ENCODE assay signal across 1 cellular context in the genomic region with DNA sequence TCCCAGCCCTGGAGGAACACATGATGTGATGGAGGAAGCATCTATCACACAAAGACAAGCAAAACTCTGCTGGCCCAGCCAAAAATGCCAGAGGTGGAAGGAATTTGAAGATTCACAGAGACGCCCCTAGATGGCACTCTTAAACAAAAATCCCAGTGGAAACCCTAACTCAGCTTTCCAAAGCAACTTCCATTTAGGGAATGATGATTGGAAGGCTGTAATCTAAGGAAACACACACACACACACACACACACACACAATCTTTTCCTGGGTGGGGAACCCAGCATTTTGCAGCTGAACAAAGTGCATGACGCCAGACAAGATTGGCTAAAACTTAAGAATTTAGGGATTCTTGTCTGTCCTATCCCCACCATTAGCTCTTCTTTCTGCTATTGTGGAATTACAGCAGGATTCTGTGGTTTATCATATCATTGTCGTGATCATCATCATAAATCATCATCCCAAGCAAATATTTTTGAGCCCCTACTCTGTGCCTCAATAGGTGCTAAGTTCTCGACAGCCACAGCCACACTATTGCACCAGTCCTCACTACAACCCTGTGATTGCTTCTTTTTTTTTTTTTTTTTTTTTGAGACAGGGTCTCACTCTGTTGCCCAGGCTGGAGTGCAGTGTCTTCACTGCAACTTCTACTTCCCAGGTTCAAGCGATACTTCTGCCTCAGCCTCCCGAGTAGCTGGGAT.
TF ChIP-seq lines count a peak whose summit lies in the region.

No MANE protein-coding gene starts in this region.

TF ChIP-seq in HepG2, 621 proteins besides CTCF, POLR2A, EP300 and RAD21 (continued from another document and continues in another):
- TF ChIP-seq, protein P1, sequence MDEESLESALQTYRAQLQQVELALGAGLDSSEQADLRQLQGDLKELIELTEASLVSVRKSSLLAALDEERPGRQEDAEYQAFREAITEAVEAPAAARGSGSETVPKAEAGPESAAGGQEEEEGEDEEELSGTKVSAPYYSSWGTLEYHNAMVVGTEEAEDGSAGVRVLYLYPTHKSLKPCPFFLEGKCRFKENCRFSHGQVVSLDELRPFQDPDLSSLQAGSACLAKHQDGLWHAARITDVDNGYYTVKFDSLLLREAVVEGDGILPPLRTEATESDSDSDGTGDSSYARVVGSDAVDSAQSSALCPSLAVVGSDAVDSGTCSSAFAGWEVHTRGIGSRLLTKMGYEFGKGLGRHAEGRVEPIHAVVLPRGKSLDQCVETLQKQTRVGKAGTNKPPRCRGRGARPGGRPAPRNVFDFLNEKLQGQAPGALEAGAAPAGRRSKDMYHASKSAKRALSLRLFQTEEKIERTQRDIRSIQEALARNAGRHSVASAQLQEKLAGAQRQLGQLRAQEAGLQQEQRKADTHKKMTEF (CRISPR knock-in tag; IDR thresholded peaks at IDR 0.05), result 0 out of 2 replicates have a peak, but pooled peaks have one; percentile 32
- TF ChIP-seq NFE2L1 (CRISPR knock-in tag; IDR thresholded peaks at IDR 0.05; ENCODE audit: borderline replicate concordance) (no peak), SMC3 (IDR thresholded peaks at IDR 0.05; ENCODE audit: low read length) (peak; percentile 94), ZNF121 (CRISPR knock-in tag; IDR thresholded peaks at IDR 0.05) (peak; percentile 17; the same call in 1 of the 2 replicates), ELF3 (CRISPR knock-in tag; IDR thresholded peaks at IDR 0.05) (peak; percentile 51; the same call in 1 of the 2 replicates), SRF (IDR thresholded peaks at IDR 0.05; ENCODE audit: low read depth, low read length) (peak; percentile 90), SOX13 (IDR thresholded peaks at IDR 0.05) (no peak), SOX13 (CRISPR knock-in tag; conservative IDR thresholded peaks at IDR 0.05 in 1 of 2, IDR thresholded peaks at IDR 0.05 in 1 of 2) (0 out of 4 replicates have a peak, but pooled peaks of 1 of the 2 experiments have one; percentile 9), ZNF543 (CRISPR knock-in tag; IDR thresholded peaks at IDR 0.05) (peak; percentile 75; the same call in 1 of the 2 replicates), CEBPG (CRISPR knock-in tag; IDR thresholded peaks at IDR 0.05) (0 out of 2 replicates have a peak, but pooled peaks have one; percentile 13), ZNF331 (CRISPR knock-in tag; IDR thresholded peaks at IDR 0.05) (peak; percentile 32; the same call in 1 of the 2 replicates), MAFF (IDR thresholded peaks at IDR 0.05; ENCODE audit: low read depth, low read length) (peak; percentile 66), ETV5 (CRISPR knock-in tag; IDR thresholded peaks at IDR 0.05; ENCODE audit: borderline replicate concordance) (no peak), ZNF572 (CRISPR knock-in tag; IDR thresholded peaks at IDR 0.05) (0 out of 2 replicates have a peak, but pooled peaks have one; percentile 25), RFXANK (CRISPR knock-in tag; IDR thresholded peaks at IDR 0.05) (no peak), KDM3A (CRISPR knock-in tag; IDR thresholded peaks at IDR 0.05; ENCODE audit: low read depth) (peak; percentile 51; the same call in 1 of the 2 replicates), ZNF713 (CRISPR knock-in tag; IDR thresholded peaks at IDR 0.05) (0 out of 2 replicates have a peak, but pooled peaks have one; percentile 61), STAG1 (CRISPR knock-in tag; IDR thresholded peaks at IDR 0.05) (peak; percentile 95), RXRB (CRISPR knock-in tag; IDR thresholded peaks at IDR 0.05; ENCODE audit: borderline replicate concordance) (peak; percentile 55; the same call in 1 of the 2 replicates), KAT8 (CRISPR knock-in tag; IDR thresholded peaks at IDR 0.05) (0 out of 2 replicates have a peak, but pooled peaks have one; percentile 37), RELA (CRISPR knock-in tag; IDR thresholded peaks at IDR 0.05) (0 out of 2 replicates have a peak, but pooled peaks have one; percentile 43), ZNF343 (CRISPR knock-in tag; IDR thresholded peaks at IDR 0.05) (0 out of 2 replicates have a peak, but pooled peaks have one; percentile 62), ZFP37 (CRISPR knock-in tag; IDR thresholded peaks at IDR 0.05; ENCODE audit: borderline replicate concordance) (0 out of 2 replicates have a peak, but pooled peaks have one; percentile 15), DMTF1 (CRISPR knock-in tag; IDR thresholded peaks at IDR 0.05) (0 out of 2 replicates have a peak, but pooled peaks have one; percentile 58), HMG20A (CRISPR knock-in tag; IDR thresholded peaks at IDR 0.05; ENCODE audit: borderline replicate concordance) (peak; percentile 24; the same call in 1 of the 2 replicates), LCORL (IDR thresholded peaks at IDR 0.05) (peak; percentile 36; the same call in 1 of the 2 replicates), LCORL (CRISPR knock-in tag; IDR thresholded peaks at IDR 0.05) (peak; percentile 51; the same call in 1 of the 2 replicates), CREB1 (IDR thresholded peaks at IDR 0.05) (0 out of 2 replicates have a peak, but pooled peaks have one; percentile 25), CREB1 (CRISPR knock-in tag; IDR thresholded peaks at IDR 0.05) (no peak), ZMYM3 (CRISPR knock-in tag; IDR thresholded peaks at IDR 0.05) (no peak), ZNF704 (CRISPR knock-in tag; IDR thresholded peaks at IDR 0.05; ENCODE audit: borderline replicate concordance) (0 out of 2 replicates have a peak, but pooled peaks have one; percentile 59), TSC22D2 (CRISPR knock-in tag; IDR thresholded peaks at IDR 0.05; ENCODE audit: borderline replicate concordance) (0 out of 2 replicates have a peak, but pooled peaks have one; percentile 30), NCOA2 (CRISPR knock-in tag; IDR thresholded peaks at IDR 0.05) (0 out of 2 replicates have a peak, but pooled peaks have one; percentile 43), NR2F1 (CRISPR knock-in tag; IDR thresholded peaks at IDR 0.05) (peak in 1 of 2 experiments; percentile 24; a peak in 1 of 4 replicates), GTF3A (CRISPR knock-in tag; conservative IDR thresholded peaks at IDR 0.05) (0 out of 2 replicates have a peak, but pooled peaks have one; percentile 37), SPEN (CRISPR knock-in tag; IDR thresholded peaks at IDR 0.05; ENCODE audit: low read depth) (0 out of 2 replicates have a peak, but pooled peaks have one; percentile 25), SOX6 (IDR thresholded peaks at IDR 0.05) (no peak), SOX6 (CRISPR knock-in tag; IDR thresholded peaks at IDR 0.05) (peak; percentile 38; the same call in 1 of the 2 replicates), ZNF225 (CRISPR knock-in tag; IDR thresholded peaks at IDR 0.05) (no peak), RARG (CRISPR knock-in tag; IDR thresholded peaks at IDR 0.05; ENCODE audit: low read depth) (0 out of 2 replicates have a peak, but pooled peaks have one; percentile 40), ZNF362 (CRISPR knock-in tag; IDR thresholded peaks at IDR 0.05; ENCODE audit: borderline replicate concordance) (peak; percentile 48; the same call in 1 of the 2 replicates), ZNF383 (CRISPR knock-in tag; IDR thresholded peaks at IDR 0.05; ENCODE audit: borderline replicate concordance) (0 out of 2 replicates have a peak, but pooled peaks have one; percentile 46), IRF2 (CRISPR knock-in tag; IDR thresholded peaks at IDR 0.05) (peak; percentile 26; the same call in 1 of the 2 replicates), TCF7 (IDR thresholded peaks at IDR 0.05; ENCODE audit: low read depth) (no peak)
- TF ChIP-seq, protein P2, sequence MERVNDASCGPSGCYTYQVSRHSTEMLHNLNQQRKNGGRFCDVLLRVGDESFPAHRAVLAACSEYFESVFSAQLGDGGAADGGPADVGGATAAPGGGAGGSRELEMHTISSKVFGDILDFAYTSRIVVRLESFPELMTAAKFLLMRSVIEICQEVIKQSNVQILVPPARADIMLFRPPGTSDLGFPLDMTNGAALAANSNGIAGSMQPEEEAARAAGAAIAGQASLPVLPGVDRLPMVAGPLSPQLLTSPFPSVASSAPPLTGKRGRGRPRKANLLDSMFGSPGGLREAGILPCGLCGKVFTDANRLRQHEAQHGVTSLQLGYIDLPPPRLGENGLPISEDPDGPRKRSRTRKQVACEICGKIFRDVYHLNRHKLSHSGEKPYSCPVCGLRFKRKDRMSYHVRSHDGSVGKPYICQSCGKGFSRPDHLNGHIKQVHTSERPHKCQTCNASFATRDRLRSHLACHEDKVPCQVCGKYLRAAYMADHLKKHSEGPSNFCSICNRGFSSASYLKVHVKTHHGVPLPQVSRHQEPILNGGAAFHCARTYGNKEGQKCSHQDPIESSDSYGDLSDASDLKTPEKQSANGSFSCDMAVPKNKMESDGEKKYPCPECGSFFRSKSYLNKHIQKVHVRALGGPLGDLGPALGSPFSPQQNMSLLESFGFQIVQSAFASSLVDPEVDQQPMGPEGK (CRISPR knock-in tag; IDR thresholded peaks at IDR 0.05), result 0 out of 2 replicates have a peak, but pooled peaks have one; percentile 29
- TF ChIP-seq, protein P3, sequence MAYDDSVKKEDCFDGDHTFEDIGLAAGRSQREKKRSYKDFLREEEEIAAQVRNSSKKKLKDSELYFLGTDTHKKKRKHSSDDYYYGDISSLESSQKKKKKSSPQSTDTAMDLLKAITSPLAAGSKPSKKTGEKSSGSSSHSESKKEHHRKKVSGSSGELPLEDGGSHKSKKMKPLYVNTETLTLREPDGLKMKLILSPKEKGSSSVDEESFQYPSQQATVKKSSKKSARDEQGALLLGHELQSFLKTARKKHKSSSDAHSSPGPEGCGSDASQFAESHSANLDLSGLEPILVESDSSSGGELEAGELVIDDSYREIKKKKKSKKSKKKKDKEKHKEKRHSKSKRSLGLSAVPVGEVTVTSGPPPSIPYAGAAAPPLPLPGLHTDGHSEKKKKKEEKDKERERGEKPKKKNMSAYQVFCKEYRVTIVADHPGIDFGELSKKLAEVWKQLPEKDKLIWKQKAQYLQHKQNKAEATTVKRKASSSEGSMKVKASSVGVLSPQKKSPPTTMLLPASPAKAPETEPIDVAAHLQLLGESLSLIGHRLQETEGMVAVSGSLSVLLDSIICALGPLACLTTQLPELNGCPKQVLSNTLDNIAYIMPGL (CRISPR knock-in tag; IDR thresholded peaks at IDR 0.05; ENCODE audit: borderline replicate concordance in 1 of 2, low read depth in 1 of 2), result 0 out of 4 replicates have a peak, but pooled peaks of 1 of the 2 experiments have one; percentile 54
- TF ChIP-seq, protein P4, sequence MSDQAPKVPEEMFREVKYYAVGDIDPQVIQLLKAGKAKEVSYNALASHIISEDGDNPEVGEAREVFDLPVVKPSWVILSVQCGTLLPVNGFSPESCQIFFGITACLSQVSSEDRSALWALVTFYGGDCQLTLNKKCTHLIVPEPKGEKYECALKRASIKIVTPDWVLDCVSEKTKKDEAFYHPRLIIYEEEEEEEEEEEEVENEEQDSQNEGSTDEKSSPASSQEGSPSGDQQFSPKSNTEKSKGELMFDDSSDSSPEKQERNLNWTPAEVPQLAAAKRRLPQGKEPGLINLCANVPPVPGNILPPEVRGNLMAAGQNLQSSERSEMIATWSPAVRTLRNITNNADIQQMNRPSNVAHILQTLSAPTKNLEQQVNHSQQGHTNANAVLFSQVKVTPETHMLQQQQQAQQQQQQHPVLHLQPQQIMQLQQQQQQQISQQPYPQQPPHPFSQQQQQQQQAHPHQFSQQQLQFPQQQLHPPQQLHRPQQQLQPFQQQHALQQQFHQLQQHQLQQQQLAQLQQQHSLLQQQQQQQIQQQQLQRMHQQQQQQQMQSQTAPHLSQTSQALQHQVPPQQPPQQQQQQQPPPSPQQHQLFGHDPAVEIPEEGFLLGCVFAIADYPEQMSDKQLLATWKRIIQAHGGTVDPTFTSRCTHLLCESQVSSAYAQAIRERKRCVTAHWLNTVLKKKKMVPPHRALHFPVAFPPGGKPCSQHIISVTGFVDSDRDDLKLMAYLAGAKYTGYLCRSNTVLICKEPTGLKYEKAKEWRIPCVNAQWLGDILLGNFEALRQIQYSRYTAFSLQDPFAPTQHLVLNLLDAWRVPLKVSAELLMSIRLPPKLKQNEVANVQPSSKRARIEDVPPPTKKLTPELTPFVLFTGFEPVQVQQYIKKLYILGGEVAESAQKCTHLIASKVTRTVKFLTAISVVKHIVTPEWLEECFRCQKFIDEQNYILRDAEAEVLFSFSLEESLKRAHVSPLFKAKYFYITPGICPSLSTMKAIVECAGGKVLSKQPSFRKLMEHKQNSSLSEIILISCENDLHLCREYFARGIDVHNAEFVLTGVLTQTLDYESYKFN (CRISPR knock-in tag; conservative IDR thresholded peaks at IDR 0.05), result 0 out of 2 replicates have a peak, but pooled peaks have one; percentile 15
- TF ChIP-seq, protein P5, sequence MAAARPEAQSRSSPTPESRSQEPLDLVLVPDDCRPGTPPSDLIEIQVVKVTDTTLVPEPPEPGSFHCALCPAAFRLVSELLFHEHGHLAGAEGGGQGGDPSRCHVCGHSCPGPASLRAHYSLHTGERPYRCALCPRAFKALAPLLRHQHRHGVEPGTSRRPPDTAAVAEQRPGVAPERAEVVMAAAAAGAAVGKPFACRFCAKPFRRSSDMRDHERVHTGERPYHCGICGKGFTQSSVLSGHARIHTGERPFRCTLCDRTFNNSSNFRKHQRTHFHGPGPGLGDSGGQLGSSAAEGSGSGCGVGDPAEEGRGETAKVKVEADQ (CRISPR knock-in tag; IDR thresholded peaks at IDR 0.05; ENCODE audit: borderline replicate concordance), result 0 out of 2 replicates have a peak, but pooled peaks have one; percentile 37
